ENCODE assay signal across 32 cellular contexts in the genomic region with DNA sequence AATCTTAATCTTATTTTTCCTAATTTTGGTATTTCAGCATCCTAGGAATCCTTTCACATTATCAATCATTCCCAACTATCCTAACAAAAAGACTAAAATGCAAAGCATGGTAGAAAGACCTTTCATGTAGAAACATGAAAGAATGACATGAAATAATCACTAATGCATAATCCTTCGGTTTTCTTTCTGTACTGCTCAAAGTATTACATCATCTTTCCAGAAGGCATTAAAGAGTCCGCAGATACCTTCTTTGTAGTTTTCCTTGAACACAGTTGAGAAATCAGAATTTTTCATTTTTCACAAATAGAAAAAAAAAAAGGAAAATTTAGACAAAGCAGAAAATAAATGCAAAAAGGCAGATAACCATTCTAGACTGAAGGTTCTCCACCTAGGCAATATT. TPM values are rescaled to one million over a fixed set of nuclear protein-coding genes. Genes with fewer than 3 reads are reported as not detected.
"Had no signal": no experiment of that assay in that cellular context is flagged by ENCODE, and none has a peak within 500 bp of the region (broad histone marks: within the 10 kb centered on the region; RNA-seq: fewer than 3 reads in every experiment).

No MANE protein-coding gene starts in this region.

- H3K36me3 ChIP-seq: ovary, uterus had no signal

- H3K9ac ChIP-seq: neural progenitor cell, parathyroid adenoma had no signal

- H3K9me3 ChIP-seq: ovary, psoas muscle, suprapubic skin, testis, tibial artery, upper lobe of right lung had no signal

- ATAC-seq: naive thymus-derived CD4-positive, alpha-beta T cell; natural killer cell; psoas muscle; right cardiac atrium; sciatic nerve; stimulated activated memory B cell treated with anti-CD40 and anti-IgM and Interleukin-4, amounts not matched to agents 10 μg/mL and 1 μg/mL and 100 μg/mL, for 72 hours; stimulated activated naive CD8-positive, alpha-beta T cell treated with anti-CD3 and anti-CD28 coated beads, Interleukin-15, amount 100 ng/mL, for 72 hours; stimulated activated naive CD8-positive, alpha-beta T cell treated with anti-CD3 and anti-CD28 coated beads, Interleukin-15, Interleukin-2, amounts not matched to agents 100 U/mL and 50 U/mL, for 24 hours; upper lobe of right lung had no signal

- H3K4me1 ChIP-seq: neural progenitor cell, parathyroid adenoma, psoas muscle, suprapubic skin, testis, tibial artery, upper lobe of right lung, uterus had no signal

- H3K27ac ChIP-seq: neural progenitor cell, ovary, parathyroid adenoma, psoas muscle, skin epidermis, spleen, suprapubic skin, testis, tibial artery, transverse colon, upper lobe of right lung, uterus had no signal

- H3K4me3 ChIP-seq: neural progenitor cell, ovary, psoas muscle, skin epidermis, smooth muscle cell, spleen, suprapubic skin, testis, tibial artery, transverse colon, upper lobe of right lung, uterus had no signal

- H2AFZ ChIP-seq: neural progenitor cell, parathyroid adenoma had no signal

- H3K4me2 ChIP-seq: neural progenitor cell, smooth muscle cell had no signal

- DNase-seq: naive thymus-derived CD4-positive, alpha-beta T cell; natural killer cell; occipital lobe; ovary; posterior cingulate gyrus; psoas muscle; right cardiac atrium; spleen; stimulated activated CD4-positive, alpha-beta T cell treated with anti-CD3 and anti-CD28 coated beads, Interleukin-12 subunit alpha, Interleukin-12 subunit beta, amount 100 ng/mL, for 4 hours; stimulated activated CD4-positive, alpha-beta T cell treated with anti-CD3 and anti-CD28 coated beads, Interleukin-1b, Interleukin-23, amount 100 ng/mL, for 48 hours; stimulated activated CD4-positive, alpha-beta T cell treated with anti-CD3 and anti-CD28 coated beads, Interleukin-4, amount 100 ng/mL, for 1 hour; stimulated activated CD4-positive, alpha-beta T cell treated with anti-CD3 and anti-CD28 coated beads, Interleukin-4, amount 100 ng/mL, for 4 hours; stimulated activated CD8-positive, alpha-beta memory T cell treated with anti-CD3 and anti-CD28 coated beads, Interleukin-4, amount 100 ng/mL, for 48 hours; stimulated activated naive CD4-positive, alpha-beta T cell; stimulated activated naive CD8-positive, alpha-beta T cell treated with anti-CD3 and anti-CD28 coated beads, Interleukin-15, amount 100 ng/mL, for 72 hours; stimulated activated naive CD8-positive, alpha-beta T cell treated with anti-CD3 and anti-CD28 coated beads, Interleukin-15, Interleukin-2, amounts not matched to agents 100 U/mL and 50 U/mL, for 24 hours; substantia nigra; testis; tibial artery; transverse colon; upper lobe of right lung; uterus had no signal

- H3K27me3 ChIP-seq: neural progenitor cell, ovary, spleen, suprapubic skin, testis, tibial artery, transverse colon, upper lobe of right lung, uterus had no signal

RNA-seq across cellular contexts. Expression of gene ODAPH, which starts 53.2 kb away (rescaled TPM):
- total RNA-seq: natural killer cell, occipital lobe, osteoblast, ovary, progenitor cell of endocrine pancreas, right cardiac atrium, sciatic nerve, spleen, testis, transverse colon, upper lobe of right lung, urinary bladder, uterus had no signal
- polyA plus RNA-seq: naive thymus-derived CD4-positive, alpha-beta T cell; ovary; right cardiac atrium; urinary bladder had no signal
